Comparison of ENCODE assay signal across 8 cellular contexts in genomic region chr4:99946346-99947189, GRCh38. TPM values are rescaled to one million over a fixed set of nuclear protein-coding genes. Genes with fewer than 3 reads are reported as not detected.
DNase-seq lines count a peak whose midpoint lies in the region; ATAC-seq, FAIRE-seq and TF ChIP-seq lines count a peak whose summit lies in the region.

DNAJB14 (minus strand) TSS chr4:99946618; CDS start chr4:99946571, 47 bp downstream.

- no peaks in the 10 kb centered on the region for H3K27me3 ChIP-seq in SJSA1 (replicated peaks)
- H3K27me3 ChIP-seq in neutrophil, result no peaks in the 10 kb centered on the region

- FAIRE-seq in frontal cortex (lab: Jason Lieb, UNC), result no peak

- no peaks in the 10 kb centered on the region for H3K9me3 ChIP-seq in SJSA1 (replicated peaks)
- H3K9me3 ChIP-seq in neutrophil, result no peaks in the 10 kb centered on the region

- H3K4me1 ChIP-seq in SJSA1 (replicated peaks), result peaks cover 34% of the 10 kb centered on the region
- peaks cover 63 to 66% of the 10 kb centered on the region in 2 experiments for H3K4me1 ChIP-seq in neutrophil (ENCODE audit: control insufficient read depth in 1 of 2, insufficient read depth in 1 of 2, low read depth in 1 of 2, low read length in 1 of 2)

- H3K4me3 ChIP-seq in SJSA1 (peak within 1 kb of the TSS; percentile 66), neutrophil (ENCODE audit: low read depth in 1 of 2, low read length in 1 of 2) (peak within 1 kb of the TSS; percentile 72 to 95)

- no peak for TF ChIP-seq EP300 in Ishikawa (IDR thresholded peaks at IDR 0.05; ENCODE audit: borderline replicate concordance)

- no peak for TF ChIP-seq RAD21 in Ishikawa (IDR thresholded peaks at IDR 0.05; ENCODE audit: low read depth)

- H3K36me3 ChIP-seq in SJSA1, result peaks cover 47% of the 10 kb centered on the region
- H3K36me3 ChIP-seq in neutrophil, result peaks cover 16% of the 10 kb centered on the region

- DNase-seq in DMS53 (lab: John Stamatoyannopoulos, UW) (peak; percentile 85), SJSA1 (ENCODE audit: low read depth in 1 of 2, low spot score in 2 of 2) (peak; percentile 79 to 87), frontal cortex (ENCODE audit: low spot score in 2 of 2) (peak; percentile 60 to 74), substantia nigra (lab: John Stamatoyannopoulos, UW) (peak; percentile 1 to 80 (median 51))
- peak; percentile 61 for DNase-seq in activated gamma-delta T cell treated with anti-CD3 and anti-CD28 coated beads, Interleukin-2, amount 50 U/mL, for 16 hours (ENCODE audit: low read depth)

- H3K27ac ChIP-seq in SJSA1 (peak within 1 kb of the TSS; percentile 49), neutrophil (peak within 1 kb of the TSS; percentile 95), substantia nigra (ENCODE audit: low read depth, low read length, poor library complexity, severe bottlenecking) (peak within 1 kb of the TSS; percentile 90)

- ATAC-seq in GM21526 (IDR thresholded peaks at IDR 0.05; ENCODE audit: low FRiP score, unreplicated experiment), result peak; percentile 44

- TF ChIP-seq CTCF in neutrophil (IDR thresholded peaks at IDR 0.05), result peak; percentile 15

TF ChIP-seq in Ishikawa, 13 proteins besides CTCF, POLR2A, EP300 and RAD21:
- TF ChIP-seq EGR1 (IDR thresholded peaks at IDR 0.05) (no peak; the same call in 1 of the 2 replicates), TEAD4 (IDR thresholded peaks at IDR 0.05) (peak; percentile 4; the same call in 1 of the 2 replicates), FOXM1 (IDR thresholded peaks at IDR 0.05; ENCODE audit: borderline replicate concordance, low read depth) (no peak), CREB1 (IDR thresholded peaks at IDR 0.05; ENCODE audit: low read depth) (0 out of 2 replicates have a peak, but pooled peaks have one; percentile 4), MAX (IDR thresholded peaks at IDR 0.05) (peak; percentile 61), TCF12 (IDR thresholded peaks at IDR 0.05; ENCODE audit: low read depth) (peak; percentile 33; the same call in 1 of the 2 replicates), TAF1 (IDR thresholded peaks at IDR 0.05; ENCODE audit: low read depth) (no peak; the same call in 1 of the 2 replicates), YY1 (IDR thresholded peaks at IDR 0.05; ENCODE audit: low read depth) (peak; percentile 47; the same call in 1 of the 2 replicates), NFIC (IDR thresholded peaks at IDR 0.05) (no peak), ZBTB7A (IDR thresholded peaks at IDR 0.05; ENCODE audit: low read depth) (peak; percentile 31; the same call in 1 of the 2 replicates)
- TF ChIP-seq, protein P1, sequence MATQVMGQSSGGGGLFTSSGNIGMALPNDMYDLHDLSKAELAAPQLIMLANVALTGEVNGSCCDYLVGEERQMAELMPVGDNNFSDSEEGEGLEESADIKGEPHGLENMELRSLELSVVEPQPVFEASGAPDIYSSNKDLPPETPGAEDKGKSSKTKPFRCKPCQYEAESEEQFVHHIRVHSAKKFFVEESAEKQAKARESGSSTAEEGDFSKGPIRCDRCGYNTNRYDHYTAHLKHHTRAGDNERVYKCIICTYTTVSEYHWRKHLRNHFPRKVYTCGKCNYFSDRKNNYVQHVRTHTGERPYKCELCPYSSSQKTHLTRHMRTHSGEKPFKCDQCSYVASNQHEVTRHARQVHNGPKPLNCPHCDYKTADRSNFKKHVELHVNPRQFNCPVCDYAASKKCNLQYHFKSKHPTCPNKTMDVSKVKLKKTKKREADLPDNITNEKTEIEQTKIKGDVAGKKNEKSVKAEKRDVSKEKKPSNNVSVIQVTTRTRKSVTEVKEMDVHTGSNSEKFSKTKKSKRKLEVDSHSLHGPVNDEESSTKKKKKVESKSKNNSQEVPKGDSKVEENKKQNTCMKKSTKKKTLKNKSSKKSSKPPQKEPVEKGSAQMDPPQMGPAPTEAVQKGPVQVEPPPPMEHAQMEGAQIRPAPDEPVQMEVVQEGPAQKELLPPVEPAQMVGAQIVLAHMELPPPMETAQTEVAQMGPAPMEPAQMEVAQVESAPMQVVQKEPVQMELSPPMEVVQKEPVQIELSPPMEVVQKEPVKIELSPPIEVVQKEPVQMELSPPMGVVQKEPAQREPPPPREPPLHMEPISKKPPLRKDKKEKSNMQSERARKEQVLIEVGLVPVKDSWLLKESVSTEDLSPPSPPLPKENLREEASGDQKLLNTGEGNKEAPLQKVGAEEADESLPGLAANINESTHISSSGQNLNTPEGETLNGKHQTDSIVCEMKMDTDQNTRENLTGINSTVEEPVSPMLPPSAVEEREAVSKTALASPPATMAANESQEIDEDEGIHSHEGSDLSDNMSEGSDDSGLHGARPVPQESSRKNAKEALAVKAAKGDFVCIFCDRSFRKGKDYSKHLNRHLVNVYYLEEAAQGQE (IDR thresholded peaks at IDR 0.05; ENCODE audit: low read depth), result no peak; the same call in 1 of the 2 replicates
- TF ChIP-seq, protein P2, sequence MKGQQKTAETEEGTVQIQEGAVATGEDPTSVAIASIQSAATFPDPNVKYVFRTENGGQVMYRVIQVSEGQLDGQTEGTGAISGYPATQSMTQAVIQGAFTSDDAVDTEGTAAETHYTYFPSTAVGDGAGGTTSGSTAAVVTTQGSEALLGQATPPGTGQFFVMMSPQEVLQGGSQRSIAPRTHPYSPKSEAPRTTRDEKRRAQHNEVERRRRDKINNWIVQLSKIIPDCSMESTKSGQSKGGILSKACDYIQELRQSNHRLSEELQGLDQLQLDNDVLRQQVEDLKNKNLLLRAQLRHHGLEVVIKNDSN (IDR thresholded peaks at IDR 0.05), result peak; percentile 54; the same call in 1 of the 2 replicates

RNA-seq across cellular contexts. Expression of gene DNAJB14, which starts in this region (rescaled TPM):
- 34.0 and 38.9 TPM in 2 replicates for total RNA-seq in SJSA1 (2014; rRNA removed; shearing (Covaris generic))
- 97.4 TPM for total RNA-seq in frontal cortex

Comparison
In these comparisons a context has a peak if more than half of its experiments do, and no peak if none do; other contexts are left out.
1. Peak in every context shown above with its lines: DNase-seq, ATAC-seq, H3K4me3 ChIP-seq and H3K27ac ChIP-seq.